In genomic region chr10:127973810-127974311, GRCh38 we compare ENCODE assay signal across 13 cellular contexts.
DNase-seq lines count a peak whose midpoint lies in the region; ATAC-seq, FAIRE-seq and TF ChIP-seq lines count a peak whose summit lies in the region.
"Had no signal": no experiment of that assay in that cellular context is flagged by ENCODE, and none has a peak within 500 bp of the region (broad histone marks: within the 10 kb centered on the region; RNA-seq: fewer than 3 reads in every experiment).

No MANE protein-coding gene starts in this region.

- CTCF ChIA-PET in endothelial cell of umbilical vein (lab: Charles Lee) = interaction anchor here (0.6 to 1.6 kb wide), 7 partner anchors 10 to 68 kb away, joined by 3 to 9 read pairs (median 3); partner anchors contain the start of gene PTPRE

- TF ChIP-seq CTCF in endothelial cell of umbilical vein (IDR thresholded peaks at IDR 0.05; ENCODE audit: extremely low read depth in 1 of 2, insufficient read depth in 1 of 2, low read depth in 1 of 2, low read length in 2 of 2) = peak; percentile 19 to 48

- no peaks in the 10 kb centered on the region for H3K9me3 ChIP-seq in BLaER1 treated with 17β-estradiol and CSF1 and Interleukin-3, amounts not matched to agents 10 nM and 100 nM (replicated peaks in 1 of 11)
- no peaks in the 10 kb centered on the region for H3K9me3 ChIP-seq in endothelial cell of umbilical vein (replicated peaks; ENCODE audit: control insufficient read depth, insufficient read depth, low read length)

- H3K9ac ChIP-seq in BLaER1 treated with 17β-estradiol and CSF1 and Interleukin-3, amounts not matched to agents 10 nM and 100 nM = no peak overlapping the region
- H3K9ac ChIP-seq in endothelial cell of umbilical vein (replicated peaks; ENCODE audit: extremely low read depth, insufficient read depth, low read length) = no peak overlapping the region

- H3K27ac ChIP-seq in BLaER1 treated with 17β-estradiol and CSF1 and Interleukin-3, amounts not matched to agents 10 nM and 100 nM = no peak overlapping the region
- H3K27ac ChIP-seq in endothelial cell of umbilical vein (ENCODE audit: insufficient read depth, low read depth, low read length) = no peak overlapping the region
- H3K27ac ChIP-seq: foreskin keratinocyte, SK-N-MC had no signal

- no peaks in the 10 kb centered on the region for H3K36me3 Mint-ChIP-seq in effector memory CD8-positive, alpha-beta T cell (ENCODE audit: insufficient read depth)

- dilution Hi-C loops in endothelial cell of umbilical vein (cut with MboI; ENCODE audit: extremely low pct_ligation_motif_present, low sequenced_read_pairs) = no loop called here

- peaks cover 10 to 69% (median 22%) of the 10 kb centered on the region in 10 experiments for H3K4me1 ChIP-seq in BLaER1 treated with 17β-estradiol and CSF1 and Interleukin-3, amounts not matched to agents 10 nM and 100 nM
- peaks cover 40% of the 10 kb centered on the region for H3K4me1 ChIP-seq in endothelial cell of umbilical vein (ENCODE audit: control insufficient read depth, extremely low read depth, insufficient read depth, low read length)
- H3K4me1 ChIP-seq: foreskin keratinocyte had no signal

- intact Hi-C loops in endothelial cell of umbilical vein (cut with micrococcal nuclease) = loop anchor here (1.0 kb wide), 1 partner anchor 66 kb away; no protein-coding TSS in a partner anchor

- H3K9me3 Mint-ChIP-seq in effector memory CD8-positive, alpha-beta T cell = no peaks in the 10 kb centered on the region

- no peaks in the 10 kb centered on the region for H3K9me1 ChIP-seq in endothelial cell of umbilical vein (replicated peaks; ENCODE audit: control insufficient read depth, extremely low read depth, insufficient read depth, low read length)

- no peak overlapping the region for H3K4me3 Mint-ChIP-seq in effector memory CD8-positive, alpha-beta T cell

- no peaks in the 10 kb centered on the region for H3K27me3 ChIP-seq in BLaER1 treated with 17β-estradiol and CSF1 and Interleukin-3, amounts not matched to agents 10 nM and 100 nM
- no peaks in the 10 kb centered on the region for H3K27me3 ChIP-seq in endothelial cell of umbilical vein (ENCODE audit: control insufficient read depth in 2 of 2, insufficient read depth in 2 of 2, low read length in 2 of 2)

- peaks cover 44 to 69% of the 10 kb centered on the region in 2 donors for H3K27me3 Mint-ChIP-seq in effector memory CD8-positive, alpha-beta T cell

- BruUV-seq in endothelial cell of umbilical vein (replicated peaks; lab: Mats Ljungman, UMichigan) = no TSS peak

- POLR2A ChIA-PET in endothelial cell of umbilical vein (lab: Charles Lee) = no interaction called here

- no peaks in the 10 kb centered on the region for H3K36me3 ChIP-seq in BLaER1 treated with 17β-estradiol and CSF1 and Interleukin-3, amounts not matched to agents 10 nM and 100 nM
- no peaks in the 10 kb centered on the region for H3K36me3 ChIP-seq in endothelial cell of umbilical vein (ENCODE audit: control insufficient read depth in 2 of 2, extremely low read depth in 1 of 2, insufficient read depth in 2 of 2, low read length in 2 of 2)

- no peak overlapping the region for H3K27ac Mint-ChIP-seq in effector memory CD8-positive, alpha-beta T cell

- FAIRE-seq in endothelial cell of umbilical vein (lab: Jason Lieb, UNC) = peak; percentile 40

- H3K4me1 Mint-ChIP-seq in effector memory CD8-positive, alpha-beta T cell (ENCODE audit: low read depth in 2 of 2) = peaks cover 5 to 8% of the 10 kb centered on the region in 2 donors

- H2AFZ ChIP-seq in endothelial cell of umbilical vein (ENCODE audit: low read depth, low read length) = no peak overlapping the region

- H3K79me2 ChIP-seq in endothelial cell of umbilical vein (ENCODE audit: control insufficient read depth, insufficient read depth, low read length) = peaks cover 2% of the 10 kb centered on the region

- no peak for TF ChIP-seq POLR2A in endothelial cell of umbilical vein (IDR thresholded peaks at IDR 0.05; ENCODE audit: low read depth, low read length)

- H4K20me1 ChIP-seq in BLaER1 treated with 17β-estradiol and CSF1 and Interleukin-3, amounts not matched to agents 10 nM and 100 nM = no peaks in the 10 kb centered on the region
- no peaks in the 10 kb centered on the region for H4K20me1 ChIP-seq in endothelial cell of umbilical vein (replicated peaks; ENCODE audit: control insufficient read depth, extremely low read depth, insufficient read depth, low read length)

- H3K4me3 ChIP-seq in BLaER1 treated with 17β-estradiol and CSF1 and Interleukin-3, amounts not matched to agents 10 nM and 100 nM = no peak overlapping the region
- H3K4me3 ChIP-seq in endothelial cell of umbilical vein (replicated peaks in 1 of 3; ENCODE audit: insufficient read depth in 1 of 3, low read depth in 1 of 3, low read length in 3 of 3) = no peak overlapping the region
- H3K4me3 ChIP-seq: SK-N-MC had no signal

- ATAC-seq in effector memory CD8-positive, alpha-beta T cell (replicated peaks) = no peak
- ATAC-seq in GM21825 (IDR thresholded peaks at IDR 0.05; ENCODE audit: unreplicated experiment) (no peak), HG03469 (IDR thresholded peaks at IDR 0.05; ENCODE audit: unreplicated experiment) (no peak)
- ATAC-seq: activated CD4-positive, CD25-positive, alpha-beta regulatory T cell treated with anti-CD3 and anti-CD28 coated beads, Interleukin-2, amount 50 U/mL, for 24 hours; foreskin keratinocyte had no signal

- peak; percentile 18 for DNase-seq in MV-4-11 (lab: John Stamatoyannopoulos, UW)
- DNase-seq in endothelial cell of umbilical vein (ENCODE audit: low read depth, low spot score) = peak; percentile 66
- DNase-seq in midbrain (lab: John Stamatoyannopoulos, UW) = peak; percentile 62
- no peak for DNase-seq in effector memory CD8-positive, alpha-beta T cell
- DNase-seq in NCI-H2107 treated with DMSO at 0.1 percent for 48 hours (lab: John Stamatoyannopoulos, UW; ENCODE audit: unreplicated experiment) = no peak
- DNase-seq: foreskin keratinocyte, HCEC 1CT, NCI-H1105 had no signal

- H3K4me2 ChIP-seq in BLaER1 treated with 17β-estradiol and CSF1 and Interleukin-3, amounts not matched to agents 10 nM and 100 nM = peak overlapping the region; percentile 35 to 74 (median 59)
- no peak overlapping the region for H3K4me2 ChIP-seq in endothelial cell of umbilical vein (ENCODE audit: insufficient read depth, low read length)

TF ChIP-seq in endothelial cell of umbilical vein, 7 proteins besides CTCF, POLR2A, EP300 and RAD21:
- TF ChIP-seq GATA2 (IDR thresholded peaks at IDR 0.05; ENCODE audit: insufficient read depth, insufficient read length, low read depth, low read length) (no peak), FOS (IDR thresholded peaks at IDR 0.05; ENCODE audit: borderline replicate concordance, insufficient read depth, low read length) (no peak), MYC (IDR thresholded peaks at IDR 0.05; ENCODE audit: low read depth, low read length) (no peak), MAX (IDR thresholded peaks at IDR 0.05; ENCODE audit: insufficient read depth, insufficient read length) (no peak), JUN (IDR thresholded peaks at IDR 0.05; ENCODE audit: borderline replicate concordance, insufficient read depth, insufficient read length, low read depth) (no peak), EZH2 (IDR thresholded peaks at IDR 0.05; ENCODE audit: borderline replicate concordance, low read depth, low read length, severe bottlenecking) (no peak), POLR2AphosphoS5 (IDR thresholded peaks at IDR 0.05; ENCODE audit: insufficient read depth, low read depth, low read length) (no peak)

Comparison
In these comparisons a context has a peak if more than half of its experiments do, and no peak if none do; other contexts are left out.
1. DNase-seq: peak in MV-4-11 (single experiment), endothelial cell of umbilical vein (single experiment) and midbrain (single experiment); none in effector memory CD8-positive, alpha-beta T cell (0 of 3) and NCI-H2107 treated with DMSO at 0.1 percent for 48 hours (single experiment).